Comparison of ENCODE assay signal across 8 cellular contexts in genomic region chr15:51132384-51133139, GRCh38. TPM values are rescaled to one million over a fixed set of nuclear protein-coding genes. Genes with fewer than 3 reads are reported as not detected.
DNase-seq lines count a peak whose midpoint lies in the region; ATAC-seq and TF ChIP-seq lines count a peak whose summit lies in the region.

No MANE protein-coding gene starts in this region.

- no peak overlapping the region for H3K4me3 ChIP-seq in testis

- DNase-seq in ELR (ENCODE audit: low read depth) (peak; percentile 93), Kasumi-1 (lab: John Stamatoyannopoulos, UW) (peak; percentile 46), islet precursor cell (peak; percentile 63), testis (peak; percentile 77), NCI-H1105 treated with DMSO at 0.1 percent for 48 hours (lab: John Stamatoyannopoulos, UW) (no peak)
- DNase-seq in effector CD8-positive, alpha-beta T cell (lab: John Stamatoyannopoulos, UW): no peak

- ATAC-seq in GM18873 (IDR thresholded peaks at IDR 0.05; ENCODE audit: low FRiP score, unreplicated experiment): no peak

- H3K36me3 ChIP-seq in testis (ENCODE audit: low read depth, missing control alignments): no peaks in the 10 kb centered on the region

- TF ChIP-seq POLR2A in testis (IDR thresholded peaks at IDR 0.05): no peak

- TF ChIP-seq CTCF in brain (conservative IDR thresholded peaks at IDR 0.05) (peak; percentile 54 to 82), testis (IDR thresholded peaks at IDR 0.05) (peak; percentile 77 to 93 (median 85))

- intact Hi-C loops in testis (cut with DNase I; ENCODE audit: low total_unique reads): no loop called here

- H3K27ac ChIP-seq in testis: peak overlapping the region; percentile 40 to 77

- H3K4me1 ChIP-seq in testis: peaks cover 18% of the 10 kb centered on the region

- peaks cover 29% of the 10 kb centered on the region for H3K4me1 Mint-ChIP-seq in brain

- no peaks in the 10 kb centered on the region for H3K9me3 ChIP-seq in testis

- no peaks in the 10 kb centered on the region for H3K36me3 Mint-ChIP-seq in brain

- peaks cover 4% of the 10 kb centered on the region for H3K27me3 Mint-ChIP-seq in brain

- H3K9me3 Mint-ChIP-seq in brain: peaks cover 0 to 2% (median 0%) of the 10 kb centered on the region in 5 experiments

- no peaks in the 10 kb centered on the region for H3K27me3 ChIP-seq in testis

- WGBS in testis, 2 donors: 42 to 44% methylated on average over 6 of the region's 6 CpGs

- H3K4me3 Mint-ChIP-seq in brain: no peak overlapping the region

- H3K27ac Mint-ChIP-seq in brain: no peak overlapping the region

RNA-seq across cellular contexts. Expression of gene TNFAIP8L3, which starts 37.9 kb away (rescaled TPM):
- 2.5 TPM for polyA plus RNA-seq in brain (ENCODE audit: insufficient read depth, low read depth, low replicate concordance)
- 10 to 100 TPM in 1 of 2 donors, 1 to 10 TPM in 1; 5.1 to 17.3 TPM for total RNA-seq in testis
- polyA plus RNA-seq in testis (ENCODE audit: insufficient read depth, low read depth, low replicate concordance): 10.2 TPM

Comparison
In these comparisons a context has a peak if more than half of its experiments do, and no peak if none do; other contexts are left out.
1. DNase-seq: peak in ELR (single experiment), Kasumi-1 (2 of 2), islet precursor cell (single experiment) and testis (single experiment); none in effector CD8-positive, alpha-beta T cell (single experiment) and NCI-H1105 treated with DMSO at 0.1 percent for 48 hours (single experiment).